8 cellular contexts compared by ENCODE assay signal in genomic region chr5:149999866-150000260, GRCh38. TPM values are rescaled to one million over a fixed set of nuclear protein-coding genes. Genes with fewer than 3 reads are reported as not detected.
DNase-seq lines count a peak whose midpoint lies in the region; ATAC-seq and TF ChIP-seq lines count a peak whose summit lies in the region.

No MANE protein-coding gene starts in this region.

- no peaks in the 10 kb centered on the region for H3F3A ChIP-seq in Loucy (ENCODE audit: low read depth)

- H3K4me1 ChIP-seq in Loucy (ENCODE audit: insufficient read depth, low read length, poor library complexity, severe bottlenecking), result peaks cover 33% of the 10 kb centered on the region

- intact Hi-C loops in natural killer cell (cut with micrococcal nuclease), result no loop called here

- H3K27me3 ChIP-seq in Loucy (ENCODE audit: insufficient read depth, low read length, poor library complexity, severe bottlenecking), result no peaks in the 10 kb centered on the region

- peaks cover 49% of the 10 kb centered on the region for H3K79me2 ChIP-seq in Loucy (ENCODE audit: insufficient read depth, low read length)

- ATAC-seq in natural killer cell, result no peak
- ATAC-seq in GM18909 (IDR thresholded peaks at IDR 0.05; ENCODE audit: poor library complexity, unreplicated experiment), result no peak

- DNase-seq in AG10803 (ENCODE audit: low read depth) (no peak), dermis microvascular lymphatic vessel endothelial cell (ENCODE audit: low read depth in 2 of 2) (peak; percentile 46 to 82), natural killer cell (no peak), RPMI8226 (no peak)
- DNase-seq in stimulated activated CD4-positive, alpha-beta T cell treated with anti-CD3 and anti-CD28 coated beads, Interleukin-4, amount 100 ng/mL, for 1 hour, result no peak
- DNase-seq in stimulated activated naive CD4-positive, alpha-beta T cell treated with Interleukin-2 at 50 U/mL for 16 hours (lab: John Stamatoyannopoulos, UW), result no peak

- peaks cover 34% of the 10 kb centered on the region for H4K20me1 ChIP-seq in Loucy (ENCODE audit: insufficient read depth, low read length, poor library complexity, severe bottlenecking)

- H3K4me2 ChIP-seq in Loucy (ENCODE audit: low read depth, low read length, poor library complexity, severe bottlenecking), result peak overlapping the region; percentile 95

- no peaks in the 10 kb centered on the region for H3K9me3 ChIP-seq in Loucy (ENCODE audit: insufficient read depth, low read depth, low read length)

- H3K9me2 ChIP-seq in Loucy (replicated peaks; ENCODE audit: low read depth, low read length), result no peaks in the 10 kb centered on the region

- H3K36me3 ChIP-seq in Loucy (ENCODE audit: insufficient read depth, low read length), result peaks cover 2% of the 10 kb centered on the region; the same call in 1 of the 2 replicates

- H3K4me3 ChIP-seq in AG10803 (ENCODE audit: low read length), result peak overlapping the region; percentile 96
- H3K4me3 ChIP-seq in Loucy (ENCODE audit: low read length, poor library complexity, severe bottlenecking), result peak overlapping the region; percentile 86

- peaks cover 36 to 47% of the 10 kb centered on the region in 2 donors for H3K4me1 Mint-ChIP-seq in natural killer cell

- H3K4me3 Mint-ChIP-seq in natural killer cell, result peak overlapping the region; percentile 84

- no peaks in the 10 kb centered on the region for H3K27me3 Mint-ChIP-seq in natural killer cell (ENCODE audit: low read depth in 2 of 2)

- H3K9ac ChIP-seq in Loucy (ENCODE audit: low read depth, low read length, poor library complexity, severe bottlenecking), result peak overlapping the region; percentile 89

- peak overlapping the region; percentile 74 to 93 for H3K27ac Mint-ChIP-seq in natural killer cell

- no peak for TF ChIP-seq CTCF in AG10803 (conservative IDR thresholded peaks at IDR 0.05; ENCODE audit: low read length)
- no peak for TF ChIP-seq CTCF in Loucy (conservative IDR thresholded peaks at IDR 0.05; ENCODE audit: low read length)
- no peak for TF ChIP-seq CTCF in natural killer cell (IDR thresholded peaks at IDR 0.05)

- no peaks in the 10 kb centered on the region for H3K36me3 Mint-ChIP-seq in natural killer cell

- H3K9me3 Mint-ChIP-seq in natural killer cell, result no peaks in the 10 kb centered on the region

- peak overlapping the region; percentile 83 for H2AFZ ChIP-seq in Loucy (ENCODE audit: low read length)

RNA-seq across cellular contexts. Expression of gene TIGD6, which starts 0.6 kb away (rescaled TPM):
- total RNA-seq in dermis microvascular lymphatic vessel endothelial cell, result 3.6 and 5.3 TPM in 2 replicates
- total RNA-seq in natural killer cell, result 1 to 10 TPM; 1.8 to 3.9 (median 2.5) TPM

RNA-seq across cellular contexts. Expression of gene HMGXB3, which starts 0.7 kb away (rescaled TPM):
- total RNA-seq in dermis microvascular lymphatic vessel endothelial cell, result 18.2 and 31.9 TPM in 2 replicates
- 10 to 100 TPM; 39.0 to 46.5 (median 45.8) TPM for total RNA-seq in natural killer cell

RNA-seq across cellular contexts. Expression of gene SLC26A2, which starts 39.3 kb away (rescaled TPM):
- total RNA-seq in dermis microvascular lymphatic vessel endothelial cell, result 17.1 and 20.0 TPM in 2 replicates
- 10 to 100 TPM in 1 of 3 donors, 1 to 10 TPM in 2; 6.2 to 10.9 (median 8.1) TPM for total RNA-seq in natural killer cell

RNA-seq across cellular contexts. Expression of gene PDE6A, which starts 55.3 kb away (rescaled TPM):
- total RNA-seq in dermis microvascular lymphatic vessel endothelial cell (under 0.01 and 0.13 TPM in 2 replicates), natural killer cell (not detected)

Comparison
In these comparisons a context has a peak if more than half of its experiments do, and no peak if none do; other contexts are left out.
1. DNase-seq: peak in dermis microvascular lymphatic vessel endothelial cell (2 of 2); none in AG10803 (single experiment), natural killer cell (single experiment), stimulated activated CD4-positive, alpha-beta T cell treated with anti-CD3 and anti-CD28 coated beads, Interleukin-4, amount 100 ng/mL, for 1 hour (single experiment), RPMI8226 (single experiment) and stimulated activated naive CD4-positive, alpha-beta T cell treated with Interleukin-2 at 50 U/mL for 16 hours (single experiment).